22 cellular contexts compared by ENCODE assay signal in genomic region chr6:45507156-45507555, GRCh38.
A peak's percentile ranks its signal among the peaks of the same experiment; 100 is the strongest.
DNase-seq lines count a peak whose midpoint lies in the region; ATAC-seq and TF ChIP-seq lines count a peak whose summit lies in the region.
"Had no signal": no experiment of that assay in that cellular context is flagged by ENCODE, and none has a peak within 500 bp of the region (broad histone marks: within the 10 kb centered on the region; RNA-seq: fewer than 3 reads in every experiment).

No MANE protein-coding gene starts in this region.

- H3K27me3 Mint-ChIP-seq in activated T-cell treated with anti-CD3 and anti-CD28 coated beads, Interleukin-2, amount 50 U/mL, for 72 hours (ENCODE audit: low read depth), result no peaks in the 10 kb centered on the region
- no peaks in the 10 kb centered on the region for H3K27me3 Mint-ChIP-seq in stimulated activated naive B cell treated with anti-CD40 and anti-IgM and Interleukin-4, amounts not matched to agents 10 μg/mL and 1 μg/mL and 100 μg/mL, for 72 hours
- H3K27me3 Mint-ChIP-seq: brain had no signal

- H3K36me3 Mint-ChIP-seq in stimulated activated effector memory CD8-positive, alpha-beta T cell treated with anti-CD3 and anti-CD28 coated beads, Interleukin-12 subunit alpha, Interleukin-12 subunit beta, amount 100 ng/mL, for 72 hours, result peaks cover 80% of the 10 kb centered on the region
- peaks cover 6 to 46% of the 10 kb centered on the region in 2 donors for H3K36me3 Mint-ChIP-seq in activated T-cell treated with anti-CD3 and anti-CD28 coated beads, Interleukin-2, amount 50 U/mL, for 72 hours (ENCODE audit: insufficient read depth in 2 of 2)
- no peaks in the 10 kb centered on the region for H3K36me3 Mint-ChIP-seq in stimulated activated naive B cell treated with anti-CD40 and anti-IgM and Interleukin-4, amounts not matched to agents 10 μg/mL and 1 μg/mL and 100 μg/mL, for 72 hours
- H3K36me3 Mint-ChIP-seq: brain had no signal

- ATAC-seq in stimulated activated effector memory CD8-positive, alpha-beta T cell treated with anti-CD3 and anti-CD28 coated beads, Interleukin-12 subunit alpha, Interleukin-12 subunit beta, amount 100 ng/mL, for 72 hours, result no peak
- no peak for ATAC-seq in activated T-cell treated with anti-CD3 and anti-CD28 coated beads, Interleukin-2, amount 50 U/mL, for 72 hours (replicated peaks in 1 of 2)
- no peak for ATAC-seq in stimulated activated naive B cell treated with anti-CD40 and anti-IgM and Interleukin-4, amounts not matched to agents 10 μg/mL and 1 μg/mL and 100 μg/mL, for 72 hours (replicated peaks)
- ATAC-seq: activated CD4-positive, CD25-positive, alpha-beta regulatory T cell treated with anti-CD3 and anti-CD28 coated beads, Interleukin-2, amount 50 U/mL, for 24 hours; left colon had no signal

- no peaks in the 10 kb centered on the region for H3K9me3 Mint-ChIP-seq in stimulated activated effector memory CD8-positive, alpha-beta T cell treated with anti-CD3 and anti-CD28 coated beads, Interleukin-12 subunit alpha, Interleukin-12 subunit beta, amount 100 ng/mL, for 72 hours
- H3K9me3 Mint-ChIP-seq in activated T-cell treated with anti-CD3 and anti-CD28 coated beads, Interleukin-2, amount 50 U/mL, for 72 hours, result no peaks in the 10 kb centered on the region
- no peaks in the 10 kb centered on the region for H3K9me3 Mint-ChIP-seq in stimulated activated naive B cell treated with anti-CD40 and anti-IgM and Interleukin-4, amounts not matched to agents 10 μg/mL and 1 μg/mL and 100 μg/mL, for 72 hours
- H3K9me3 Mint-ChIP-seq: activated naive CD4-positive, alpha-beta T cell treated with anti-CD3 and anti-CD28 coated beads for 36 hours; brain had no signal

- H3K4me1 Mint-ChIP-seq in stimulated activated effector memory CD8-positive, alpha-beta T cell treated with anti-CD3 and anti-CD28 coated beads, Interleukin-12 subunit alpha, Interleukin-12 subunit beta, amount 100 ng/mL, for 72 hours, result peaks cover 42% of the 10 kb centered on the region
- peaks cover 26% of the 10 kb centered on the region for H3K4me1 Mint-ChIP-seq in activated T-cell treated with anti-CD3 and anti-CD28 coated beads, Interleukin-2, amount 50 U/mL, for 72 hours (ENCODE audit: low read depth)
- H3K4me1 Mint-ChIP-seq in stimulated activated naive B cell treated with anti-CD40 and anti-IgM and Interleukin-4, amounts not matched to agents 10 μg/mL and 1 μg/mL and 100 μg/mL, for 72 hours, result no peaks in the 10 kb centered on the region

- no peak overlapping the region for H3K4me3 ChIP-seq in epithelial cell of esophagus (ENCODE audit: low read length)
- H3K4me3 ChIP-seq: ovary, suprapubic skin had no signal

- peak overlapping the region; percentile 58 for H3K27ac Mint-ChIP-seq in stimulated activated effector memory CD8-positive, alpha-beta T cell treated with anti-CD3 and anti-CD28 coated beads, Interleukin-12 subunit alpha, Interleukin-12 subunit beta, amount 100 ng/mL, for 72 hours
- H3K27ac Mint-ChIP-seq in activated T-cell treated with anti-CD3 and anti-CD28 coated beads, Interleukin-2, amount 50 U/mL, for 72 hours, result no peak overlapping the region
- H3K27ac Mint-ChIP-seq in stimulated activated naive B cell treated with anti-CD40 and anti-IgM and Interleukin-4, amounts not matched to agents 10 μg/mL and 1 μg/mL and 100 μg/mL, for 72 hours, result no peak overlapping the region
- H3K27ac Mint-ChIP-seq: activated naive CD4-positive, alpha-beta T cell treated with anti-CD3 and anti-CD28 coated beads for 36 hours had no signal

- no peak overlapping the region for H3K4me3 Mint-ChIP-seq in stimulated activated effector memory CD8-positive, alpha-beta T cell treated with anti-CD3 and anti-CD28 coated beads, Interleukin-12 subunit alpha, Interleukin-12 subunit beta, amount 100 ng/mL, for 72 hours
- H3K4me3 Mint-ChIP-seq in activated T-cell treated with anti-CD3 and anti-CD28 coated beads, Interleukin-2, amount 50 U/mL, for 72 hours, result no peak overlapping the region
- H3K4me3 Mint-ChIP-seq in stimulated activated naive B cell treated with anti-CD40 and anti-IgM and Interleukin-4, amounts not matched to agents 10 μg/mL and 1 μg/mL and 100 μg/mL, for 72 hours, result no peak overlapping the region
- H3K4me3 Mint-ChIP-seq: activated naive CD4-positive, alpha-beta T cell treated with anti-CD3 and anti-CD28 coated beads for 36 hours; brain had no signal

- TF ChIP-seq CTCF in epithelial cell of esophagus (IDR thresholded peaks at IDR 0.05; ENCODE audit: insufficient read depth, low read depth, low read length, missing control alignments), result no peak

- DNase-seq in NCI-H510A treated with DMSO at 0.1 percent for 48 hours (lab: John Stamatoyannopoulos, UW) (peak; percentile 21), NCI-H510A (lab: John Stamatoyannopoulos, UW) (no peak), M059J (ENCODE audit: low read depth) (peak; percentile 48), epithelial cell of esophagus (ENCODE audit: low read depth) (peak; percentile 83), NCI-H2196 (lab: John Stamatoyannopoulos, UW; ENCODE audit: unreplicated experiment) (no peak)
- DNase-seq in stimulated activated effector memory CD8-positive, alpha-beta T cell treated with anti-CD3 and anti-CD28 coated beads, Interleukin-12 subunit alpha, Interleukin-12 subunit beta, amount 100 ng/mL, for 72 hours (ENCODE audit: low spot score in 2 of 2), result no peak
- no peak for DNase-seq in activated T-cell treated with anti-CD3 and anti-CD28 coated beads, Interleukin-2, amount 50 U/mL, for 72 hours
- no peak for DNase-seq in stimulated activated naive B cell treated with anti-CD40 and anti-IgM and Interleukin-4, amounts not matched to agents 10 μg/mL and 1 μg/mL and 100 μg/mL, for 72 hours
- DNase-seq: activated CD4-positive, alpha-beta T cell treated with anti-CD3 and anti-CD28 coated beads, Interleukin-2, amount 50 U/mL, for 4 hours; activated naive CD4-positive, alpha-beta T cell treated with anti-CD3 and anti-CD28 coated beads for 36 hours; hippocampal formation; KG1; left colon; NCI-H1417 treated with DMSO at 0.1 percent for 48 hours; NCI-H2029 treated with DMSO at 0.1 percent for 48 hours; NCI-H446; ovary; stimulated activated naive CD4-positive, alpha-beta T cell; T-helper 2 cell had no signal

Comparison
In these comparisons a context has a peak if more than half of its experiments do, and no peak if none do; other contexts are left out.
1. DNase-seq: peak in NCI-H510A treated with DMSO at 0.1 percent for 48 hours (single experiment), M059J (single experiment) and epithelial cell of esophagus (single experiment); none in NCI-H510A (single experiment), stimulated activated effector memory CD8-positive, alpha-beta T cell treated with anti-CD3 and anti-CD28 coated beads, Interleukin-12 subunit alpha, Interleukin-12 subunit beta, amount 100 ng/mL, for 72 hours (0 of 2), activated T-cell treated with anti-CD3 and anti-CD28 coated beads, Interleukin-2, amount 50 U/mL, for 72 hours (0 of 2), NCI-H2196 (single experiment) and stimulated activated naive B cell treated with anti-CD40 and anti-IgM and Interleukin-4, amounts not matched to agents 10 μg/mL and 1 μg/mL and 100 μg/mL, for 72 hours (single experiment).